In the genomic region with DNA sequence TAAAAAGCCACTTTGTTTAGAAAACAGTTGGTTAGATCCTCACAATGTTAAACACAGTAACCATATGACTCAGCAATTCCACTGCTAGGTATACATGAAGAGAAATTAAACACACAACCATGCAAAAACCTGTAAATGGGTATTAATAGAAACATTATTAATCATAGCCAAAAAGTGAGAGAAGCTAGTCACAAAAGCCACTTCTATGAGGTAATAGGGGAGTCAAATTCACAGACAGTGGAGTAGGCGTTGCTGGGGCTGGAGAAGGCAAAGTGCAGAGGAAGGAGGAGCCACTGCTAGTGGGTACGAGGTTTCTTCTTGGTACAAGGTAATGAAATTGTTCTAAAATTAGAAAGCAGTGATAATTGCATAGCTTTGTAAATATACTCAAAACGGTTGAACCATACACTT, we compare ENCODE assay signal across 13 cellular contexts.
A peak's percentile ranks its signal among the peaks of the same experiment; 100 is the strongest.
DNase-seq lines count a peak whose midpoint lies in the region; ATAC-seq and TF ChIP-seq lines count a peak whose summit lies in the region.
"Had no signal": no experiment of that assay in that cellular context is flagged by ENCODE, and none has a peak within 500 bp of the region (broad histone marks: within the 10 kb centered on the region; RNA-seq: fewer than 3 reads in every experiment).

No MANE protein-coding gene starts in this region.

- no peak overlapping the region for H3K4me2 ChIP-seq in mesenchymal stem cell (ENCODE audit: low read length, poor library complexity, severe bottlenecking)

- H3K36me3 Mint-ChIP-seq in T-helper 1 cell treated with Interleukin-12 subunit alpha and Interleukin-12 subunit beta and Interleukin-4 antibody, amounts not matched to agents 30 μg/mL and 1 μg/mL, for 36 hours (ENCODE audit: low read depth) = no peaks in the 10 kb centered on the region

- no peak overlapping the region for H2AFZ ChIP-seq in mesenchymal stem cell (ENCODE audit: low read depth, low read length)

- peaks cover 3% of the 10 kb centered on the region for H3K27me3 Mint-ChIP-seq in T-helper 1 cell treated with Interleukin-12 subunit alpha and Interleukin-12 subunit beta and Interleukin-4 antibody, amounts not matched to agents 30 μg/mL and 1 μg/mL, for 36 hours (ENCODE audit: low read depth)

- no peak overlapping the region for H3K18ac ChIP-seq in mesenchymal stem cell (ENCODE audit: low read depth in 1 of 2, low read length in 2 of 2)

- peak; percentile 74 for ATAC-seq in GM19035 (IDR thresholded peaks at IDR 0.05; ENCODE audit: unreplicated experiment)

- peaks cover 31% of the 10 kb centered on the region for H3K4me1 Mint-ChIP-seq in T-helper 1 cell treated with Interleukin-12 subunit alpha and Interleukin-12 subunit beta and Interleukin-4 antibody, amounts not matched to agents 30 μg/mL and 1 μg/mL, for 36 hours (ENCODE audit: low read depth)

- 63% methylated on average over 2 of the region's 3 CpGs for WGBS in mesenchymal stem cell

- H3K79me1 ChIP-seq in mesenchymal stem cell (replicated peaks; ENCODE audit: low read length, poor library complexity, severe bottlenecking) = no peaks in the 10 kb centered on the region

- no peak overlapping the region for H3K14ac ChIP-seq in mesenchymal stem cell (ENCODE audit: low read length in 2 of 2)

- H3K4me3 Mint-ChIP-seq in T-helper 1 cell treated with Interleukin-12 subunit alpha and Interleukin-12 subunit beta and Interleukin-4 antibody, amounts not matched to agents 30 μg/mL and 1 μg/mL, for 36 hours = no peak overlapping the region

- no peaks in the 10 kb centered on the region for H3K36me3 ChIP-seq in mesenchymal stem cell (ENCODE audit: control insufficient read depth in 1 of 2, insufficient read depth in 2 of 2, low read depth in 1 of 2, low read length in 2 of 2)
- H3K36me3 ChIP-seq in uterus = no peaks in the 10 kb centered on the region
- H3K36me3 ChIP-seq: esophagus squamous epithelium, HAP-1, neutrophil had no signal

- H2BK15ac ChIP-seq in mesenchymal stem cell (ENCODE audit: low read depth, poor library complexity, severe bottlenecking) = no peak overlapping the region

- H3K4me1 ChIP-seq in mesenchymal stem cell (ENCODE audit: control insufficient read depth, insufficient read depth, low read depth, low read length) = no peaks in the 10 kb centered on the region
- H3K4me1 ChIP-seq in uterus = no peaks in the 10 kb centered on the region
- H3K4me1 ChIP-seq: esophagus squamous epithelium, HAP-1 had no signal

- H3K9me3 Mint-ChIP-seq in T-helper 1 cell treated with Interleukin-12 subunit alpha and Interleukin-12 subunit beta and Interleukin-4 antibody, amounts not matched to agents 30 μg/mL and 1 μg/mL, for 36 hours = no peaks in the 10 kb centered on the region

- no peak overlapping the region for H3K23ac ChIP-seq in mesenchymal stem cell (ENCODE audit: low read length in 2 of 2)

- H4K91ac ChIP-seq in mesenchymal stem cell (ENCODE audit: low read length) = no peak overlapping the region

- H3K9ac ChIP-seq in mesenchymal stem cell (ENCODE audit: low read length) = no peak overlapping the region

- H3K27ac ChIP-seq in mesenchymal stem cell (ENCODE audit: low read length, poor library complexity, severe bottlenecking) (no peak overlapping the region), uterus (no peak overlapping the region)
- H3K27ac ChIP-seq: esophagus squamous epithelium, neutrophil had no signal

- no peak overlapping the region for H2BK120ac ChIP-seq in mesenchymal stem cell (ENCODE audit: low read depth, low read length)

- H3K4me3 ChIP-seq in mesenchymal stem cell (ENCODE audit: insufficient read depth in 1 of 2, low read depth in 1 of 2, low read length in 2 of 2) = no peak overlapping the region
- no peak overlapping the region for H3K4me3 ChIP-seq in uterus
- H3K4me3 ChIP-seq: esophagus squamous epithelium, HAP-1 had no signal

- H2AK5ac ChIP-seq in mesenchymal stem cell (ENCODE audit: low read length, severe bottlenecking) = no peak overlapping the region

- no peaks in the 10 kb centered on the region for H3K27me3 ChIP-seq in mesenchymal stem cell (ENCODE audit: control insufficient read depth in 1 of 2, insufficient read depth in 1 of 2, low read length in 2 of 2)
- H3K27me3 ChIP-seq in uterus = no peaks in the 10 kb centered on the region
- H3K27me3 ChIP-seq: esophagus squamous epithelium, neutrophil had no signal

- DNase-seq in EH (ENCODE audit: low read depth) (peak; percentile 30), mesenchymal stem cell (peak; percentile 58), uterus (no peak), NAMALWA (ENCODE audit: low spot score) (no peak), mesenteric fat pad (ENCODE audit: low spot score) (no peak)
- DNase-seq: DMS79, esophagus squamous epithelium, islet precursor cell, NCI-H187 had no signal

- no peak overlapping the region for H3K4ac ChIP-seq in mesenchymal stem cell (ENCODE audit: low read depth in 1 of 2, low read length in 2 of 2)

- no peak for TF ChIP-seq POLR2A in uterus (IDR thresholded peaks at IDR 0.05)

- intact Hi-C loops in uterus (cut with DNase I; ENCODE audit: low total_unique reads) = no loop called here

- H3K27ac Mint-ChIP-seq in T-helper 1 cell treated with Interleukin-12 subunit alpha and Interleukin-12 subunit beta and Interleukin-4 antibody, amounts not matched to agents 30 μg/mL and 1 μg/mL, for 36 hours = peak overlapping the region; percentile 24

- no peak overlapping the region for H2BK12ac ChIP-seq in mesenchymal stem cell (ENCODE audit: low read length in 2 of 2)

- no peak for TF ChIP-seq CTCF in uterus (IDR thresholded peaks at IDR 0.05)

- H4K8ac ChIP-seq in mesenchymal stem cell (ENCODE audit: low read length) = no peak overlapping the region

- H2BK5ac ChIP-seq in mesenchymal stem cell (ENCODE audit: low read depth, low read length, poor library complexity, severe bottlenecking) = no peak overlapping the region

- H3K9me3 ChIP-seq in mesenchymal stem cell (ENCODE audit: control insufficient read depth, low read length) (no peaks in the 10 kb centered on the region), uterus (no peaks in the 10 kb centered on the region)
- H3K9me3 ChIP-seq: esophagus squamous epithelium, HAP-1, neutrophil had no signal

Comparison
In these comparisons a context has a peak if more than half of its experiments do, and no peak if none do; other contexts are left out.
1. DNase-seq: peak in EH (single experiment) and mesenchymal stem cell (single experiment); none in uterus (0 of 2), NAMALWA (single experiment) and mesenteric fat pad (single experiment).